Comparison of ENCODE assay signal across 1 cellular context in genomic region chr19:8240274-8241229, GRCh38.
A peak's percentile ranks its signal among the peaks of the same experiment; 100 is the strongest.
TF ChIP-seq lines count a peak whose summit lies in the region.

No MANE protein-coding gene starts in this region.

TF ChIP-seq in HEK293, 187 proteins besides CTCF, POLR2A, EP300 and RAD21 (continued from another document and continues in another):
- TF ChIP-seq ZNF211 (tag by site-specific recombination; IDR thresholded peaks at IDR 0.05; ENCODE audit: low read depth) (no peak), ZSCAN18 (tag by site-specific recombination; IDR thresholded peaks at IDR 0.05) (peak; percentile 97), ZNF354C (tag by site-specific recombination; IDR thresholded peaks at IDR 0.05; ENCODE audit: borderline replicate concordance, low read depth) (peak; percentile 54; the same call in 1 of the 2 replicates), ZBTB17 (tag by site-specific recombination; IDR thresholded peaks at IDR 0.05) (peak; percentile 90), ZNF391 (tag by site-specific recombination; IDR thresholded peaks at IDR 0.05; ENCODE audit: borderline replicate concordance, low read depth) (peak; percentile 95; the same call in 1 of the 2 replicates), OVOL3 (tag by site-specific recombination; IDR thresholded peaks at IDR 0.05) (no peak), ZNF501 (tag by site-specific recombination; IDR thresholded peaks at IDR 0.05) (0 out of 2 replicates have a peak, but pooled peaks have one; percentile 32), PRDM1 (tag by site-specific recombination; IDR thresholded peaks at IDR 0.05) (0 out of 2 replicates have a peak, but pooled peaks have one; percentile 22), REST (tag by site-specific recombination; IDR thresholded peaks at IDR 0.05) (peak; percentile 96), ZBTB48 (tag by site-specific recombination; IDR thresholded peaks at IDR 0.05) (peak; percentile 92), ZNF558 (tag by site-specific recombination; IDR thresholded peaks at IDR 0.05) (peak; percentile 89), ZNF544 (tag by site-specific recombination; IDR thresholded peaks at IDR 0.05) (no peak), ZNF155 (tag by site-specific recombination; IDR thresholded peaks at IDR 0.05) (peak; percentile 93), GLIS1 (tag by site-specific recombination; IDR thresholded peaks at IDR 0.05) (peak; percentile 99), ZBTB10 (tag by site-specific recombination; IDR thresholded peaks at IDR 0.05) (peak; percentile 97), ZNF302 (tag by site-specific recombination; IDR thresholded peaks at IDR 0.05; ENCODE audit: low read depth) (no peak), GLIS2 (tag by site-specific recombination; IDR thresholded peaks at IDR 0.05) (peak; percentile 78), ZNF280D (tag by site-specific recombination; IDR thresholded peaks at IDR 0.05) (0 out of 2 replicates have a peak, but pooled peaks have one; percentile 17), ZNF768 (tag by site-specific recombination; IDR thresholded peaks at IDR 0.05) (no peak), ZNF639 (tag by site-specific recombination; IDR thresholded peaks at IDR 0.05) (peak; percentile 95), KLF8 (tag by site-specific recombination; IDR thresholded peaks at IDR 0.05) (peak; percentile 97), ZNF248 (tag by site-specific recombination; IDR thresholded peaks at IDR 0.05) (peak; percentile 66; the same call in 1 of the 2 replicates), ZBTB21 (tag by site-specific recombination; IDR thresholded peaks at IDR 0.05) (peak; percentile 84), ZFP69B (tag by site-specific recombination; IDR thresholded peaks at IDR 0.05) (peak; percentile 94), EGR2 (tag by site-specific recombination; IDR thresholded peaks at IDR 0.05; ENCODE audit: low read depth) (peak; percentile 98), ZNF621 (tag by site-specific recombination; IDR thresholded peaks at IDR 0.05) (peak; percentile 58; the same call in 1 of the 2 replicates), ZNF513 (tag by site-specific recombination; IDR thresholded peaks at IDR 0.05) (no peak), FEZF1 (tag by site-specific recombination; IDR thresholded peaks at IDR 0.05) (no peak), ZNF658 (tag by site-specific recombination; IDR thresholded peaks at IDR 0.05) (0 out of 2 replicates have a peak, but pooled peaks have one; percentile 22), ZNF596 (tag by site-specific recombination; IDR thresholded peaks at IDR 0.05) (no peak), ZNF341 (tag by site-specific recombination; IDR thresholded peaks at IDR 0.05; ENCODE audit: low read depth) (peak; percentile 73), MEIS1 (CRISPR knock-in tag; IDR thresholded peaks at IDR 0.05; ENCODE audit: borderline replicate concordance) (no peak), ZNF26 (tag by site-specific recombination; IDR thresholded peaks at IDR 0.05) (peak; percentile 46; the same call in 1 of the 2 replicates), RBAK (tag by site-specific recombination; IDR thresholded peaks at IDR 0.05) (0 out of 2 replicates have a peak, but pooled peaks have one; percentile 15), KLF17 (tag by site-specific recombination; IDR thresholded peaks at IDR 0.05) (peak; percentile 96), ZNF426 (tag by site-specific recombination; IDR thresholded peaks at IDR 0.05) (no peak)
